Comparison of ENCODE assay signal across 8 cellular contexts in the genomic region with DNA sequence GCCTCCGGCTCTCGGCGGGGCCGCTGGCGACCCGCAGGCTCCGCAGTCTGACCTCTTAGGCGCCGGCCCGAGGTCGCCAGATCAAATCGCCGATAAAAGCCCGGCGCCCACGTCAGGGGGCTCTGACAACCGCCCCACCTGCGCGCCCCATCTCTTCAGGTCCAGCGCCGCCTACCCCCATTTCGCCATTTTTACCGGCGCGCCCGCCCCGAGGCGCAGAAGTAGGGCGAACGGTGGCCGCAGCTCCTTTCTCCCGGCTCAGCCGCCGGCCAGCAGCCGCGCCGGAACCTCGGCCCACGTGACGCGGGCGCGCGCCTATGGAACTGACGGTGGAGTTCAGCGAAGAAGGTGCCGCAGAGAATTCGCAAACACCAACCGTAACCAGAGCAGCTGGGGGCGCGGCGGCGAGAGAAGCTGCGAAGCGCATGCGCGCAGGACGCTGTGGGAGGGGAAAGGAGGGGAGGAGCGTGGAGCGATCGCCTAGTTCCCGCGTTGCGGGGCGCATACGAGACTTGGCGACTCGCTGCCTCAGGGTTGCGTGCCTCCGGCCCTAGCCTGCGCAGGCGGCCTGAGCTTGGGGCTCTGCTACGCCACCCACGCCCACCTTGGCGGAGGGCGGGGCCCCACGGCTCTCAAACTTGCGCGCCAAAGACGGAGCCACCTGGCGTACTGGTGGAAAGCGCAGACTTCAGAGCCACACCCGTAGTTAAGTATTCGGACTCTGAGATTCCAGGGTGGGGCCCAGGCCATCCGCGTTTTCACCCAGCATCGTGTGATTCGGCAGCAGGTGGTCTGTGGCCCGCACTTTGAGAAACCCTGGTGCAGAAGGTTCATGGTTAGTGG. TPM values are rescaled to one million over a fixed set of nuclear protein-coding genes. Genes with fewer than 3 reads are reported as not detected.
DNase-seq lines count a peak whose midpoint lies in the region; ATAC-seq and TF ChIP-seq lines count a peak whose summit lies in the region.

A gene with protein sequence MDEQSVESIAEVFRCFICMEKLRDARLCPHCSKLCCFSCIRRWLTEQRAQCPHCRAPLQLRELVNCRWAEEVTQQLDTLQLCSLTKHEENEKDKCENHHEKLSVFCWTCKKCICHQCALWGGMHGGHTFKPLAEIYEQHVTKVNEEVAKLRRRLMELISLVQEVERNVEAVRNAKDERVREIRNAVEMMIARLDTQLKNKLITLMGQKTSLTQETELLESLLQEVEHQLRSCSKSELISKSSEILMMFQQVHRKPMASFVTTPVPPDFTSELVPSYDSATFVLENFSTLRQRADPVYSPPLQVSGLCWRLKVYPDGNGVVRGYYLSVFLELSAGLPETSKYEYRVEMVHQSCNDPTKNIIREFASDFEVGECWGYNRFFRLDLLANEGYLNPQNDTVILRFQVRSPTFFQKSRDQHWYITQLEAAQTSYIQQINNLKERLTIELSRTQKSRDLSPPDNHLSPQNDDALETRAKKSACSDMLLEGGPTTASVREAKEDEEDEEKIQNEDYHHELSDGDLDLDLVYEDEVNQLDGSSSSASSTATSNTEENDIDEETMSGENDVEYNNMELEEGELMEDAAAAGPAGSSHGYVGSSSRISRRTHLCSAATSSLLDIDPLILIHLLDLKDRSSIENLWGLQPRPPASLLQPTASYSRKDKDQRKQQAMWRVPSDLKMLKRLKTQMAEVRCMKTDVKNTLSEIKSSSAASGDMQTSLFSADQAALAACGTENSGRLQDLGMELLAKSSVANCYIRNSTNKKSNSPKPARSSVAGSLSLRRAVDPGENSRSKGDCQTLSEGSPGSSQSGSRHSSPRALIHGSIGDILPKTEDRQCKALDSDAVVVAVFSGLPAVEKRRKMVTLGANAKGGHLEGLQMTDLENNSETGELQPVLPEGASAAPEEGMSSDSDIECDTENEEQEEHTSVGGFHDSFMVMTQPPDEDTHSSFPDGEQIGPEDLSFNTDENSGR (minus strand): TSS at position 418 of the 843 bp plus-strand sequence. CDS start 419 bp downstream, outside the sequence.

- H3K4me3 Mint-ChIP-seq in activated T-helper 2 cell treated with anti-CD3 and anti-CD28 coated beads, Interferon-gamma antibody, Interleukin-2, Interleukin-4, amounts not matched to agents 10 μg/mL and 5 μg/mL and 100 μg/mL, durations not matched to agents 14 hours and 24 hours and 36 hours (ENCODE audit: low read depth): peak within 1 kb of the TSS; percentile 94
- peak within 1 kb of the TSS; percentile 95 for H3K4me3 Mint-ChIP-seq in natural killer cell

- no peaks in the 10 kb centered on the region for H3K9me3 Mint-ChIP-seq in activated T-helper 2 cell treated with anti-CD3 and anti-CD28 coated beads, Interferon-gamma antibody, Interleukin-2, Interleukin-4, amounts not matched to agents 10 μg/mL and 5 μg/mL and 100 μg/mL, durations not matched to agents 14 hours and 24 hours and 36 hours
- no peaks in the 10 kb centered on the region for H3K9me3 Mint-ChIP-seq in natural killer cell

- H3K9me3 ChIP-seq in RWPE2 (ENCODE audit: severe bottlenecking): no peaks in the 10 kb centered on the region

- H3K36me3 ChIP-seq in RWPE2 (ENCODE audit: low read depth): peaks cover 32% of the 10 kb centered on the region

- H3K27ac ChIP-seq in RWPE2 (ENCODE audit: poor library complexity, severe bottlenecking): peak within 1 kb of the TSS; percentile 74

- ATAC-seq in RWPE2 (ENCODE audit: low read depth) (peak; percentile 94), natural killer cell (peak; percentile 96 to 100 (median 97))

- peaks cover 43% of the 10 kb centered on the region for H3K4me1 Mint-ChIP-seq in activated T-helper 2 cell treated with anti-CD3 and anti-CD28 coated beads, Interferon-gamma antibody, Interleukin-2, Interleukin-4, amounts not matched to agents 10 μg/mL and 5 μg/mL and 100 μg/mL, durations not matched to agents 14 hours and 24 hours and 36 hours (ENCODE audit: low read depth)
- peaks cover 24 to 29% of the 10 kb centered on the region in 2 donors for H3K4me1 Mint-ChIP-seq in natural killer cell

- DNase-seq in ELF-1 (ENCODE audit: low read depth, low spot score): peak; percentile 100
- DNase-seq in H4 (ENCODE audit: low spot score): peak; percentile 99
- DNase-seq in LoVo (ENCODE audit: low spot score): peak; percentile 99
- DNase-seq in RWPE2 (ENCODE audit: low spot score): peak; percentile 99
- DNase-seq in activated T-helper 2 cell treated with anti-CD3 and anti-CD28 coated beads, Interferon-gamma antibody, Interleukin-2, Interleukin-4, amounts not matched to agents 10 μg/mL and 5 μg/mL and 100 μg/mL, durations not matched to agents 14 hours and 24 hours and 36 hours (ENCODE audit: low spot score): peak; percentile 100
- DNase-seq in fibroblast of mammary gland (ENCODE audit: low read depth): peak; percentile 98
- DNase-seq in natural killer cell: peak; percentile 97
- peak; percentile 97 for DNase-seq in stimulated activated naive CD4-positive, alpha-beta T cell treated with Interleukin-2 at 50 U/mL for 16 hours (lab: John Stamatoyannopoulos, UW)

- H3K4me1 ChIP-seq in RWPE2 (ENCODE audit: insufficient read depth, poor library complexity, severe bottlenecking): peaks cover 8% of the 10 kb centered on the region

- intact Hi-C loops in activated T-helper 2 cell treated with anti-CD3 and anti-CD28 coated beads, Interferon-gamma antibody, Interleukin-2, Interleukin-4, amounts not matched to agents 10 μg/mL and 5 μg/mL and 100 μg/mL, durations not matched to agents 14 hours and 24 hours and 36 hours (cut with micrococcal nuclease): loop anchor here (1.0 to 10.0 kb wide), 5 partner anchors 49 to 782 kb away; a partner anchor contains a TSS
- intact Hi-C loops in natural killer cell (cut with micrococcal nuclease): loop anchor here (1.0 to 5.0 kb wide), 3 partner anchors 49 to 589 kb away; a partner anchor contains a TSS

- H3K4me3 ChIP-seq in RWPE2 (ENCODE audit: severe bottlenecking): peak within 1 kb of the TSS; percentile 67
- H3K4me3 ChIP-seq in fibroblast of mammary gland (ENCODE audit: control insufficient read depth, low read depth, low read length): peak within 1 kb of the TSS; percentile 93

- TF ChIP-seq CTCF in RWPE2 (IDR thresholded peaks at IDR 0.05; ENCODE audit: poor library complexity, severe bottlenecking): peak; percentile 20
- TF ChIP-seq CTCF in fibroblast of mammary gland (conservative IDR thresholded peaks at IDR 0.05; ENCODE audit: control insufficient read depth, insufficient read depth, low read depth, low read length): no peak
- TF ChIP-seq CTCF in natural killer cell (IDR thresholded peaks at IDR 0.05): no peak

- no peaks in the 10 kb centered on the region for H3K27me3 Mint-ChIP-seq in activated T-helper 2 cell treated with anti-CD3 and anti-CD28 coated beads, Interferon-gamma antibody, Interleukin-2, Interleukin-4, amounts not matched to agents 10 μg/mL and 5 μg/mL and 100 μg/mL, durations not matched to agents 14 hours and 24 hours and 36 hours (ENCODE audit: low read depth)
- H3K27me3 Mint-ChIP-seq in natural killer cell (ENCODE audit: low read depth in 2 of 2): no peaks in the 10 kb centered on the region

- peak within 1 kb of the TSS; percentile 93 for H3K27ac Mint-ChIP-seq in activated T-helper 2 cell treated with anti-CD3 and anti-CD28 coated beads, Interferon-gamma antibody, Interleukin-2, Interleukin-4, amounts not matched to agents 10 μg/mL and 5 μg/mL and 100 μg/mL, durations not matched to agents 14 hours and 24 hours and 36 hours
- H3K27ac Mint-ChIP-seq in natural killer cell: peak within 1 kb of the TSS; percentile 92 to 95

- H3K27me3 ChIP-seq in RWPE2 (ENCODE audit: insufficient read depth, poor library complexity, severe bottlenecking): no peaks in the 10 kb centered on the region

- peaks cover 53% of the 10 kb centered on the region for H3K36me3 Mint-ChIP-seq in activated T-helper 2 cell treated with anti-CD3 and anti-CD28 coated beads, Interferon-gamma antibody, Interleukin-2, Interleukin-4, amounts not matched to agents 10 μg/mL and 5 μg/mL and 100 μg/mL, durations not matched to agents 14 hours and 24 hours and 36 hours (ENCODE audit: low read depth)
- H3K36me3 Mint-ChIP-seq in natural killer cell: no peaks in the 10 kb centered on the region

RNA-seq across cellular contexts. Expression of the gene that starts here (rescaled TPM):
- 29.0 and 35.7 TPM in 2 replicates for total RNA-seq in H4 (2014; rRNA removed; shearing (Covaris generic))
- 28.4 and 31.4 TPM in 2 replicates for total RNA-seq in activated T-helper 2 cell treated with anti-CD3 and anti-CD28 coated beads, Interferon-gamma antibody, Interleukin-2, Interleukin-4, amounts not matched to agents 10 μg/mL and 5 μg/mL and 100 μg/mL, durations not matched to agents 14 hours and 24 hours and 36 hours
- total RNA-seq in natural killer cell: 10 to 100 TPM; 20.4 to 26.1 (median 21.9) TPM

Comparison
In these comparisons a context has a peak if more than half of its experiments do, and no peak if none do; other contexts are left out.
1. Peak in every context shown above with its lines: DNase-seq, ATAC-seq, H3K4me3 ChIP-seq and H3K27ac ChIP-seq.